In the genomic region with DNA sequence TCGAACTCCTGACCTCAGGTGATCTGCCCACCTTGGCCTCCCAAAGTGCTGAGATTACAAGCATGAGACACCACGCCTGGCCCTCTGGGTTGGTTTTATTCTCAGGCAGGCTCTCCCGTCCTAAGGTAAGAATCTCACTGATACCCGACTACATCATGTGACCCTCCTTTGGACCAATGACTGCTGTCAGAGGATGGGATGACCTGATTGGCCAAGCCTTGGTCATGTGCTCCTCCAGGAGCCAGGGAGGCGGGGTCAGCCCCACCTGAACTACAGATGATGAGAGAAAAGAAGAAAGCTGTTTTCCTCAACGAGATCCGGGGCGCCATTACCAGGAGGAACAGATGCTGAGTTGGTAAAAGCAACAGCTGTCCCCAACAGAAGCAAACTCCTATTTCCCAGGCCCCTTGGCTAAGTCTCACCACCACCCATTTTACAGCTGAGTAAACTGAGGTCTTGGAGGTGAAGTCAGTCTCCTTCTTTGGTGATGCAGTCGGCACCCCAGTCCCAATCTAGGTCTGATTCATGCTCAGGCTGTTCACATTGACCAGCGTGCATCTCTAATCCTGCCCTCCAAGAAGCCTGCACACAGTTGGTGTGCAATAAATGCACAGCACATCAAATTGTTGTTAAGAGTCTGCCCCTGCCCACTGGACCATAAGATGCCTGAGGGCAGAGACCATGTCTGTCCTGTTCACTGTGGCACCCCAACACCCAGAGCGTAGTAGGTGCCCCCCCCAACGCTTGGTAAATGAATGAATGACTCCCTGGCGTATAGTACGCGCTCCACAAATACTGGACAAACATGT, we compare ENCODE assay signal across 1 cellular context.
TF ChIP-seq lines count a peak whose summit lies in the region.

No MANE protein-coding gene starts in this region.

TF ChIP-seq in K562, 482 proteins besides CTCF, POLR2A, EP300 and RAD21 (continued from another document and continues in another):
- TF ChIP-seq RAD51 (IDR thresholded peaks at IDR 0.05; ENCODE audit: borderline replicate concordance, low read depth) (peak; percentile 97), PREB (CRISPR knock-in tag; IDR thresholded peaks at IDR 0.05) (0 out of 2 replicates have a peak, but pooled peaks have one; percentile 79), SAFB2 (IDR thresholded peaks at IDR 0.05; ENCODE audit: borderline replicate concordance, low read depth, low read length, severe bottlenecking) (no peak), HDAC1 (IDR thresholded peaks at IDR 0.05) (0 out of 4 replicates have a peak, but pooled peaks of 1 of the 2 experiments have one; percentile 28), MYBL2 (IDR thresholded peaks at IDR 0.05; ENCODE audit: low read depth) (no peak), MYBL2 (CRISPR knock-in tag; IDR thresholded peaks at IDR 0.05; ENCODE audit: borderline replicate concordance) (no peak), RCOR1 (IDR thresholded peaks at IDR 0.05; ENCODE audit: borderline replicate concordance in 1 of 2, low read depth in 2 of 2, low read length in 2 of 2) (peak in 1 of 2 experiments; percentile 83; a peak in 2 of 4 replicates), BCOR (IDR thresholded peaks at IDR 0.05) (peak; percentile 99), ETV1 (tag; conservative IDR thresholded peaks at IDR 0.05; ENCODE audit: low read depth) (no peak), POLR2H (tag; IDR thresholded peaks at IDR 0.05; ENCODE audit: low read depth) (no peak), MCM7 (IDR thresholded peaks at IDR 0.05) (no peak), ZKSCAN8 (CRISPR knock-in tag; IDR thresholded peaks at IDR 0.05) (peak; percentile 98), ETV5 (CRISPR knock-in tag; IDR thresholded peaks at IDR 0.05; ENCODE audit: low read depth) (no peak; the same call in 1 of the 2 replicates), ATF7 (IDR thresholded peaks at IDR 0.05) (no peak), BHLHE40 (IDR thresholded peaks at IDR 0.05; ENCODE audit: low read length) (no peak), FOXP1 (CRISPR knock-in tag; IDR thresholded peaks at IDR 0.05) (0 out of 2 replicates have a peak, but pooled peaks have one; percentile 40), CEBPG (CRISPR knock-in tag; IDR thresholded peaks at IDR 0.05) (no peak), CEBPG (tag; conservative IDR thresholded peaks at IDR 0.05 in 1 of 2, IDR thresholded peaks at IDR 0.05 in 1 of 2) (no peak), SRSF9 (IDR thresholded peaks at IDR 0.05; ENCODE audit: borderline replicate concordance, low read depth, low read length) (no peak), STAT5A (IDR thresholded peaks at IDR 0.05; ENCODE audit: borderline replicate concordance, low read length) (no peak), ZNF589 (CRISPR knock-in tag; IDR thresholded peaks at IDR 0.05; ENCODE audit: low read depth) (no peak), CCNT2 (IDR thresholded peaks at IDR 0.05; ENCODE audit: borderline replicate concordance, extremely low read depth, insufficient read length, low read depth, low read length) (no peak), MECOM (CRISPR knock-in tag; IDR thresholded peaks at IDR 0.05) (no peak), FOXO4 (CRISPR knock-in tag; IDR thresholded peaks at IDR 0.05) (no peak), ZBTB8A (IDR thresholded peaks at IDR 0.05; ENCODE audit: partially characterized antibody) (no peak), FOXP4 (CRISPR knock-in tag; IDR thresholded peaks at IDR 0.05; ENCODE audit: borderline replicate concordance) (0 out of 2 replicates have a peak, but pooled peaks have one; percentile 48), ZNF77 (CRISPR knock-in tag; IDR thresholded peaks at IDR 0.05) (no peak), RBM17 (IDR thresholded peaks at IDR 0.05; ENCODE audit: borderline replicate concordance, low read depth, low read length) (no peak), NELFE (IDR thresholded peaks at IDR 0.05; ENCODE audit: insufficient read depth, insufficient read length) (no peak), DPF2 (IDR thresholded peaks at IDR 0.05) (no peak), USF1 (CRISPR knock-in tag; IDR thresholded peaks at IDR 0.05) (peak; percentile 99), CHAMP1 (IDR thresholded peaks at IDR 0.05) (no peak), LEF1 (IDR thresholded peaks at IDR 0.05) (no peak), TFAM (CRISPR knock-in tag; conservative IDR thresholded peaks at IDR 0.05) (no peak), STAG1 (CRISPR knock-in tag; IDR thresholded peaks at IDR 0.05; ENCODE audit: borderline replicate concordance) (no peak), ZBTB43 (CRISPR knock-in tag; IDR thresholded peaks at IDR 0.05) (no peak), TAF7 (tag; IDR thresholded peaks at IDR 0.05) (no peak), SREBF1 (IDR thresholded peaks at IDR 0.05; ENCODE audit: borderline replicate concordance, low read depth, low read length) (no peak)
- TF ChIP-seq, protein P1, sequence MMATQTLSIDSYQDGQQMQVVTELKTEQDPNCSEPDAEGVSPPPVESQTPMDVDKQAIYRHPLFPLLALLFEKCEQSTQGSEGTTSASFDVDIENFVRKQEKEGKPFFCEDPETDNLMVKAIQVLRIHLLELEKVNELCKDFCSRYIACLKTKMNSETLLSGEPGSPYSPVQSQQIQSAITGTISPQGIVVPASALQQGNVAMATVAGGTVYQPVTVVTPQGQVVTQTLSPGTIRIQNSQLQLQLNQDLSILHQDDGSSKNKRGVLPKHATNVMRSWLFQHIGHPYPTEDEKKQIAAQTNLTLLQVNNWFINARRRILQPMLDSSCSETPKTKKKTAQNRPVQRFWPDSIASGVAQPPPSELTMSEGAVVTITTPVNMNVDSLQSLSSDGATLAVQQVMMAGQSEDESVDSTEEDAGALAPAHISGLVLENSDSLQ (IDR thresholded peaks at IDR 0.05) = peak; percentile 46; the same call in 1 of the 2 replicates
- TF ChIP-seq, protein P2, sequence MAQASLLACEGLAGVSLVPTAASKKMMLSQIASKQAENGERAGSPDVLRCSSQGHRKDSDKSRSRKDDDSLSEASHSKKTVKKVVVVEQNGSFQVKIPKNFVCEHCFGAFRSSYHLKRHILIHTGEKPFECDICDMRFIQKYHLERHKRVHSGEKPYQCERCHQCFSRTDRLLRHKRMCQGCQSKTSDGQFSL (CRISPR knock-in tag; IDR thresholded peaks at IDR 0.05) = peak; percentile 93
- TF ChIP-seq, protein P2 (tag; IDR thresholded peaks at IDR 0.05) = peak in 1 of 2 experiments; percentile 46; a peak in 1 of 4 replicates
- TF ChIP-seq, protein P3, sequence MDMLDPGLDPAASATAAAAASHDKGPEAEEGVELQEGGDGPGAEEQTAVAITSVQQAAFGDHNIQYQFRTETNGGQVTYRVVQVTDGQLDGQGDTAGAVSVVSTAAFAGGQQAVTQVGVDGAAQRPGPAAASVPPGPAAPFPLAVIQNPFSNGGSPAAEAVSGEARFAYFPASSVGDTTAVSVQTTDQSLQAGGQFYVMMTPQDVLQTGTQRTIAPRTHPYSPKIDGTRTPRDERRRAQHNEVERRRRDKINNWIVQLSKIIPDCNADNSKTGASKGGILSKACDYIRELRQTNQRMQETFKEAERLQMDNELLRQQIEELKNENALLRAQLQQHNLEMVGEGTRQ (CRISPR knock-in tag; IDR thresholded peaks at IDR 0.05) = peak; percentile 98
- TF ChIP-seq, protein P4, sequence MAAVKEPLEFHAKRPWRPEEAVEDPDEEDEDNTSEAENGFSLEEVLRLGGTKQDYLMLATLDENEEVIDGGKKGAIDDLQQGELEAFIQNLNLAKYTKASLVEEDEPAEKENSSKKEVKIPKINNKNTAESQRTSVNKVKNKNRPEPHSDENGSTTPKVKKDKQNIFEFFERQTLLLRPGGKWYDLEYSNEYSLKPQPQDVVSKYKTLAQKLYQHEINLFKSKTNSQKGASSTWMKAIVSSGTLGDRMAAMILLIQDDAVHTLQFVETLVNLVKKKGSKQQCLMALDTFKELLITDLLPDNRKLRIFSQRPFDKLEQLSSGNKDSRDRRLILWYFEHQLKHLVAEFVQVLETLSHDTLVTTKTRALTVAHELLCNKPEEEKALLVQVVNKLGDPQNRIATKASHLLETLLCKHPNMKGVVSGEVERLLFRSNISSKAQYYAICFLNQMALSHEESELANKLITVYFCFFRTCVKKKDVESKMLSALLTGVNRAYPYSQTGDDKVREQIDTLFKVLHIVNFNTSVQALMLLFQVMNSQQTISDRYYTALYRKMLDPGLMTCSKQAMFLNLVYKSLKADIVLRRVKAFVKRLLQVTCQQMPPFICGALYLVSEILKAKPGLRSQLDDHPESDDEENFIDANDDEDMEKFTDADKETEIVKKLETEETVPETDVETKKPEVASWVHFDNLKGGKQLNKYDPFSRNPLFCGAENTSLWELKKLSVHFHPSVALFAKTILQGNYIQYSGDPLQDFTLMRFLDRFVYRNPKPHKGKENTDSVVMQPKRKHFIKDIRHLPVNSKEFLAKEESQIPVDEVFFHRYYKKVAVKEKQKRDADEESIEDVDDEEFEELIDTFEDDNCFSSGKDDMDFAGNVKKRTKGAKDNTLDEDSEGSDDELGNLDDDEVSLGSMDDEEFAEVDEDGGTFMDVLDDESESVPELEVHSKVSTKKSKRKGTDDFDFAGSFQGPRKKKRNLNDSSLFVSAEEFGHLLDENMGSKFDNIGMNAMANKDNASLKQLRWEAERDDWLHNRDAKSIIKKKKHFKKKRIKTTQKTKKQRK (IDR thresholded peaks at IDR 0.05; ENCODE audit: borderline replicate concordance, low read depth, low read length) = no peak
